ENCODE assay signal across 1 cellular context in genomic region chr2:28901202-28901601, GRCh38.
TF ChIP-seq lines count a peak whose summit lies in the region.

No MANE protein-coding gene starts in this region.

TF ChIP-seq in GM23338, 12 proteins besides CTCF, POLR2A, EP300 and RAD21 (continued from another document):
- TF ChIP-seq CREB1 (CRISPR knock-in tag; IDR thresholded peaks at IDR 0.05; ENCODE audit: low read depth), result no peak
- TF ChIP-seq ZNF462 (CRISPR knock-in tag; IDR thresholded peaks at IDR 0.05), result no peak
- no peak for TF ChIP-seq POLR2AphosphoS5 (IDR thresholded peaks at IDR 0.05; ENCODE audit: low read depth)
